Comparison of ENCODE assay signal across 8 cellular contexts in the genomic region with DNA sequence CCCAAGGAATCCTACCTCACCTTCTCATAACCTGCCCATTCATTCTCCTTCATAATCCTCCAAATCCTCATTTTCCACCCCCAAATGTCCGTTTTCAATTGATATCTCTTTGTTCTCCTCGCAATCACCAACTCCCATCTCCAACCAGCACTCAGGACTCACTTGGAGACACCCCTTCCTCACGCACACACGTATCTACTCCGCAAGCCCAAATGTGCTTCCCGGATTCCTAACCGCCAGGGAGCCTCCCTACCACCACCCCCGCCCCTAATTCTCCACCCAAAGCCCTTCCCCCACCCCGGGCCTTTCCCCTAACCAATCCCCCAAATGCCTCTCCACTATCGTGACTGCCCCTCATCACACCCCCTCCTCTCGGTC. TPM values are rescaled to one million over a fixed set of nuclear protein-coding genes. Genes with fewer than 3 reads are reported as not detected.
DNase-seq lines count a peak whose midpoint lies in the region; ATAC-seq and TF ChIP-seq lines count a peak whose summit lies in the region.

No MANE protein-coding gene starts in this region.

- H3K27ac ChIP-seq in AG04450 (ENCODE audit: low read depth, low read length): peak overlapping the region; percentile 98
- H3K27ac ChIP-seq in brain microvascular endothelial cell: peak overlapping the region; percentile 100
- peak overlapping the region; percentile 83 for H3K27ac ChIP-seq in mesendoderm (ENCODE audit: low read depth, low read length)

- no peak overlapping the region for H2BK15ac ChIP-seq in mesendoderm (replicated peaks; ENCODE audit: low read depth)

- H4K8ac ChIP-seq in mesendoderm (ENCODE audit: low read depth, low read length): no peak overlapping the region

- in situ Hi-C loops in brain microvascular endothelial cell (cut with HindIII; ENCODE audit: low pct_ligation_motif_present, low sequenced_read_pairs): no loop called here

- no peak overlapping the region for H2BK120ac ChIP-seq in mesendoderm (ENCODE audit: low read depth, low read length)

- POLR2A ChIA-PET in AG04450 (lab: Yijun Ruan, JAX): interaction anchor here (0.6 to 1.9 kb wide), 6 partner anchors 14 to 743 kb away, joined by 3 to 12 read pairs (median 3); no protein-coding TSS in a partner anchor

- H3K56ac ChIP-seq in mesendoderm (ENCODE audit: low read length): peak overlapping the region; percentile 98

- H3K9me3 ChIP-seq in AG04450 (ENCODE audit: control insufficient read depth, insufficient read depth, low read length): no peaks in the 10 kb centered on the region

- peaks cover 29% of the 10 kb centered on the region for H3K79me1 ChIP-seq in mesendoderm (ENCODE audit: low read length)

- H3K4me1 ChIP-seq in mesendoderm (ENCODE audit: control insufficient read depth, low read depth, low read length): peaks cover 6% of the 10 kb centered on the region

- DNase-seq in AG04450 (ENCODE audit: low read depth, low spot score) (no peak), brain microvascular endothelial cell (no peak), mesendoderm (no peak), iPS-NIHi11 (ENCODE audit: low spot score) (no peak), NCI-H1930 (lab: John Stamatoyannopoulos, UW) (no peak)
- DNase-seq in stimulated activated naive CD4-positive, alpha-beta T cell treated with Interleukin-2 at 50 U/mL for 16 hours (lab: John Stamatoyannopoulos, UW): no peak

- no peak overlapping the region for H2AK5ac ChIP-seq in mesendoderm (ENCODE audit: low read length)

- H3K23ac ChIP-seq in mesendoderm (ENCODE audit: low read length): no peak overlapping the region

- peak overlapping the region; percentile 55 for H3K18ac ChIP-seq in mesendoderm (ENCODE audit: low read length)

- H3K4ac ChIP-seq in mesendoderm (ENCODE audit: low read depth, low read length): no peak overlapping the region

- H3K79me2 ChIP-seq in mesendoderm (ENCODE audit: control insufficient read depth, insufficient read depth, low read length): peaks cover 52% of the 10 kb centered on the region

- peak overlapping the region; percentile 97 for H3K4me2 ChIP-seq in mesendoderm (ENCODE audit: low read length)

- H3K36me3 ChIP-seq in brain microvascular endothelial cell (replicated peaks): peaks cover 4% of the 10 kb centered on the region
- H3K36me3 ChIP-seq in mesendoderm (ENCODE audit: control insufficient read depth, insufficient read depth, low read length): no peaks in the 10 kb centered on the region

- no peak overlapping the region for H4K5ac ChIP-seq in mesendoderm (ENCODE audit: low read length)

- CTCF ChIA-PET in AG04450 (lab: Charles Lee): interaction anchor here (0.8 to 4.0 kb wide), 8 partner anchors 9 to 49 kb away, joined by 3 to 20 read pairs (median 6); no protein-coding TSS in a partner anchor

- peak overlapping the region; percentile 68 for H2BK5ac ChIP-seq in mesendoderm (ENCODE audit: low read length)

- WGBS in mesendoderm (ENCODE audit: extremely low coverage, insufficient coverage, low lambda C conversion rate): 100% methylated on average over 2 of the region's 11 CpGs

- H3K4me3 ChIP-seq in AG04450 (ENCODE audit: low read depth, low read length) (peak overlapping the region; percentile 97), brain microvascular endothelial cell (ENCODE audit: low read depth, low read length) (peak overlapping the region; percentile 93), mesendoderm (ENCODE audit: low read length) (peak overlapping the region; percentile 88)

- no peak for TF ChIP-seq CTCF in AG04450 (IDR thresholded peaks at IDR 0.05; ENCODE audit: low read depth, low read length)
- no peak for TF ChIP-seq CTCF in brain microvascular endothelial cell (IDR thresholded peaks at IDR 0.05; ENCODE audit: low read depth, low read length, missing control alignments)

- peak; percentile 7 for ATAC-seq in HG02938 (IDR thresholded peaks at IDR 0.05; ENCODE audit: unreplicated experiment)
- ATAC-seq in GM21737 (IDR thresholded peaks at IDR 0.05; ENCODE audit: unreplicated experiment): no peak

- H3K9ac ChIP-seq in mesendoderm (ENCODE audit: low read length): peak overlapping the region; percentile 76

- no peaks in the 10 kb centered on the region for H3K27me3 ChIP-seq in AG04450 (ENCODE audit: control insufficient read depth, insufficient read depth, low read length)
- H3K27me3 ChIP-seq in brain microvascular endothelial cell (replicated peaks): no peaks in the 10 kb centered on the region
- H3K27me3 ChIP-seq in mesendoderm (ENCODE audit: insufficient read depth, low read length, poor library complexity): no peaks in the 10 kb centered on the region

RNA-seq across cellular contexts. Expression of gene KCTD10, which starts 0.3 kb away (rescaled TPM):
- polyA plus RNA-seq in AG04450 (2011; rRNA removed): 119 and 128 TPM in 2 replicates
- polyA minus RNA-seq in AG04450 (2011; rRNA and poly(A)+ RNA removed): 297 and 364 TPM in 2 replicates
- polyA plus RNA-seq in mesendoderm (2013, experiment 1 of 2): 53.1 TPM
- polyA plus RNA-seq in mesendoderm (2013, experiment 2 of 2): 49.7 TPM

RNA-seq across cellular contexts. Expression of gene UBE3B, which starts 0.6 kb away (rescaled TPM):
- polyA plus RNA-seq in AG04450 (2011; rRNA removed): 40.5 and 42.8 TPM in 2 replicates
- polyA minus RNA-seq in AG04450 (2011; rRNA and poly(A)+ RNA removed): 78.1 and 83.4 TPM in 2 replicates
- 13.1 TPM for polyA plus RNA-seq in mesendoderm (2013, experiment 1 of 2)
- polyA plus RNA-seq in mesendoderm (2013, experiment 2 of 2): 13.5 TPM
